24 cellular contexts compared by ENCODE assay signal in the genomic region with DNA sequence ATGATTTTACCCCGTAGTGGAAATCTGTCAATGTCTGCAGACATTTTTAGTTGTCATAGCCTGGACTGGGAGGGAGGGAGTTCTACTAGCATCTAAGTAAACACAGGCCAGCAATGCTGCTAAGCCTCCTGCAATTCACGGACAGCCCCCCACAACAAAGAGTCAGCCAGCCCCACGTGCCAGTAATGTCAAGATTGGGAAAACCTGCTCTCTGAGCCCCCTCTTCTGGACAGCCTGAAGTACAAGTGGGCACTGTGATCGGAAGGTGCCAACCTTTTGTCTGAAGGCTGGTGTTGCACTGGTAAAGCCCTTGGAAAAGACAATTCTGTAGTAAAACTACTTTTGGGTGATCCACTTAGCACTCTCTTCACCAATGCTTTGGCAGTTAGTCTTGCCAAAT.
"Had no signal": no experiment of that assay in that cellular context is flagged by ENCODE, and none has a peak within 500 bp of the region (broad histone marks: within the 10 kb centered on the region; RNA-seq: fewer than 3 reads in every experiment).

No MANE protein-coding gene starts in this region.

- H3K4me1 ChIP-seq: esophagus squamous epithelium, heart right ventricle, left lung, lower lobe of right lung, tibial nerve had no signal

- ATAC-seq: activated T-cell treated with anti-CD3 and anti-CD28 coated beads, Interleukin-2, amount 50 U/mL, for 72 hours; heart right ventricle; left lung; lower lobe of right lung; natural killer cell; right cardiac atrium had no signal

- H3K4me3 Mint-ChIP-seq: activated naive CD8-positive, alpha-beta T cell; activated T-cell treated with anti-CD3 and anti-CD28 coated beads, Interleukin-2, amount 50 U/mL, for 72 hours; natural killer cell; T-helper 2 cell treated with Interferon-gamma antibody and Interleukin-4, amounts not matched to agents 5 μg/mL and 100 μg/mL, for 36 hours had no signal

- DNase-seq: activated CD4-positive, alpha-beta T cell treated with anti-CD3 and anti-CD28 coated beads for 4 hours; activated CD4-positive, alpha-beta T cell treated with anti-CD3 and anti-CD28 coated beads, Interleukin-2, amount 50 U/mL, for 4 hours; activated CD4-positive, CD25-positive, alpha-beta regulatory T cell; activated naive CD4-positive, alpha-beta T cell; activated T-cell treated with anti-CD3 and anti-CD28 coated beads for 4 hours; activated T-cell treated with anti-CD3 and anti-CD28 coated beads, Interleukin-2, amount 50 U/mL, for 72 hours; anterior cingulate cortex; dermis blood vessel endothelial cell; effector CD4-positive, alpha-beta T cell; esophagus squamous epithelium; foreskin melanocyte; heart right ventricle; left lung; lower lobe of right lung; mesendoderm; natural killer cell; posterior cingulate gyrus; right cardiac atrium; spleen; stimulated activated naive CD4-positive, alpha-beta T cell treated with Interleukin-2 at 50 U/mL for 16 hours had no signal

- H3K9me3 Mint-ChIP-seq: activated T-cell treated with anti-CD3 and anti-CD28 coated beads, Interleukin-2, amount 50 U/mL, for 72 hours; natural killer cell; T-helper 2 cell treated with Interferon-gamma antibody and Interleukin-4, amounts not matched to agents 5 μg/mL and 100 μg/mL, for 36 hours had no signal

- H3K4me1 Mint-ChIP-seq: natural killer cell had no signal

- H3K36me3 Mint-ChIP-seq: activated naive CD8-positive, alpha-beta T cell; natural killer cell had no signal

- H3K27ac ChIP-seq: epithelial cell of prostate, esophagus squamous epithelium, heart right ventricle, left lung, lower lobe of right lung, spleen, tibial nerve had no signal

- H3K4me3 ChIP-seq: esophagus squamous epithelium, heart right ventricle, left lung, lower lobe of right lung, spleen, tibial nerve had no signal

- H3K27me3 ChIP-seq: esophagus squamous epithelium, left lung, spleen, tibial nerve had no signal

- H3K36me3 ChIP-seq: esophagus squamous epithelium, heart right ventricle, left lung, lower lobe of right lung, spleen, tibial nerve had no signal

- H3K27ac Mint-ChIP-seq: activated naive CD8-positive, alpha-beta T cell; activated T-cell treated with anti-CD3 and anti-CD28 coated beads, Interleukin-2, amount 50 U/mL, for 72 hours; natural killer cell; T-helper 2 cell treated with Interferon-gamma antibody and Interleukin-4, amounts not matched to agents 5 μg/mL and 100 μg/mL, for 36 hours had no signal

- H3K9me3 ChIP-seq: esophagus squamous epithelium, heart right ventricle, left lung, lower lobe of right lung, spleen, tibial nerve had no signal
